20 cellular contexts compared by ENCODE assay signal in genomic region chr17:14318906-14319205, GRCh38. TPM values are rescaled to one million over a fixed set of nuclear protein-coding genes. Genes with fewer than 3 reads are reported as not detected.
A peak's percentile ranks its signal among the peaks of the same experiment; 100 is the strongest.
DNase-seq lines count a peak whose midpoint lies in the region; ATAC-seq and TF ChIP-seq lines count a peak whose summit lies in the region.
"Had no signal": no experiment of that assay in that cellular context is flagged by ENCODE, and none has a peak within 500 bp of the region (broad histone marks: within the 10 kb centered on the region; RNA-seq: fewer than 3 reads in every experiment).

No MANE protein-coding gene starts in this region.

- H3K79me1 ChIP-seq in neuronal stem cell (ENCODE audit: low read depth, low read length), result no peaks in the 10 kb centered on the region

- no peaks in the 10 kb centered on the region for H3K36me3 Mint-ChIP-seq in activated CD8-positive, alpha-beta memory T cell treated with anti-CD3 and anti-CD28 coated beads, Interleukin-2, amount 10 ng/mL, durations not matched to agents 7 days and 5 days
- H3K36me3 Mint-ChIP-seq in activated naive CD8-positive, alpha-beta T cell treated with anti-CD3 and anti-CD28 coated beads, Interleukin-2, amount 10 ng/mL, durations not matched to agents 7 days and 5 days, result peaks cover 11% of the 10 kb centered on the region

- no peak overlapping the region for H2BK15ac ChIP-seq in neuronal stem cell (ENCODE audit: low read length)

- POLR2A ChIA-PET in activated naive CD8-positive, alpha-beta T cell treated with anti-CD3 and anti-CD28 coated beads, Interleukin-2, amount 10 ng/mL, durations not matched to agents 7 days and 5 days (lab: Charles Lee), result interaction anchor here (0.7 to 1.3 kb wide), 4 partner anchors 10 to 109 kb away, joined by 3 to 5 read pairs (median 3); partner anchors contain the start of gene HS3ST3B1

- no peak overlapping the region for H3K27ac Mint-ChIP-seq in activated CD8-positive, alpha-beta memory T cell treated with anti-CD3 and anti-CD28 coated beads, Interleukin-2, amount 10 ng/mL, durations not matched to agents 7 days and 5 days
- H3K27ac Mint-ChIP-seq in activated naive CD8-positive, alpha-beta T cell treated with anti-CD3 and anti-CD28 coated beads, Interleukin-2, amount 10 ng/mL, durations not matched to agents 7 days and 5 days, result peak overlapping the region; percentile 54
- H3K27ac Mint-ChIP-seq: GM23338, mesothelial cell of epicardium had no signal

- H3K4me3 ChIP-seq in DND-41 (ENCODE audit: low read depth in 1 of 2, low read length in 2 of 2) (no peak overlapping the region), neuronal stem cell (ENCODE audit: low read length in 2 of 2) (no peak overlapping the region), tibial nerve (no peak overlapping the region), breast epithelium (no peak overlapping the region)
- H3K4me3 ChIP-seq: gastroesophageal sphincter, GM23338, right atrium auricular region, SK-N-MC, upper lobe of left lung had no signal

- H3K4me3 Mint-ChIP-seq in activated CD8-positive, alpha-beta memory T cell treated with anti-CD3 and anti-CD28 coated beads, Interleukin-2, amount 10 ng/mL, durations not matched to agents 7 days and 5 days, result no peak overlapping the region
- peak overlapping the region; percentile 30 for H3K4me3 Mint-ChIP-seq in activated naive CD8-positive, alpha-beta T cell treated with anti-CD3 and anti-CD28 coated beads, Interleukin-2, amount 10 ng/mL, durations not matched to agents 7 days and 5 days
- H3K4me3 Mint-ChIP-seq: GM23338, mesothelial cell of epicardium had no signal

- no CpG with 5 or more reads among the region's 4 CpGs for WGBS in neuronal stem cell (ENCODE audit: extremely low coverage in 2 of 2, insufficient read length in 2 of 2, insufficient replicate concordance in 1 of 2), 2 donors
- 84 to 92% methylated on average over 4 of the region's 4 CpGs for WGBS in tibial nerve, 2 donors

- H3K9me3 ChIP-seq in DND-41 (ENCODE audit: insufficient read depth, low read length, severe bottlenecking), result no peaks in the 10 kb centered on the region
- H3K9me3 ChIP-seq in neuronal stem cell (replicated peaks in 1 of 2; ENCODE audit: control insufficient read depth in 2 of 2, insufficient read depth in 1 of 2, low read depth in 1 of 2, low read length in 2 of 2), result peaks cover 0 to 18% of the 10 kb centered on the region in 2 donors
- no peaks in the 10 kb centered on the region for H3K9me3 ChIP-seq in tibial nerve
- H3K9me3 ChIP-seq in breast epithelium, result no peaks in the 10 kb centered on the region
- H3K9me3 ChIP-seq: gastroesophageal sphincter, neutrophil, right atrium auricular region, upper lobe of left lung had no signal

- peaks cover 4% of the 10 kb centered on the region; the same call in 1 of the 2 replicates for H4K20me1 ChIP-seq in DND-41 (ENCODE audit: insufficient read depth, low read length)

- no peak for TF ChIP-seq EP300 in tibial nerve (IDR thresholded peaks at IDR 0.05)

- H3K4me2 ChIP-seq in DND-41 (ENCODE audit: insufficient read depth, low read length) (peak overlapping the region; percentile 53; the same call in 1 of the 2 replicates), neuronal stem cell (ENCODE audit: insufficient read depth, low read length, poor library complexity, severe bottlenecking) (no peak overlapping the region)
- H3K4me2 ChIP-seq: GM23338 had no signal

- H3K4me1 Mint-ChIP-seq in activated CD8-positive, alpha-beta memory T cell treated with anti-CD3 and anti-CD28 coated beads, Interleukin-2, amount 10 ng/mL, durations not matched to agents 7 days and 5 days, result peaks cover 28% of the 10 kb centered on the region
- peaks cover 21% of the 10 kb centered on the region for H3K4me1 Mint-ChIP-seq in activated naive CD8-positive, alpha-beta T cell treated with anti-CD3 and anti-CD28 coated beads, Interleukin-2, amount 10 ng/mL, durations not matched to agents 7 days and 5 days

- H2BK120ac ChIP-seq in neuronal stem cell (ENCODE audit: low read depth, low read length), result no peak overlapping the region

- 0 out of 2 replicates have a peak, but pooled peaks cover 5% of the 10 kb centered on the region for H3K36me3 ChIP-seq in DND-41 (ENCODE audit: insufficient read depth, low read length)
- peaks cover 3 to 79% of the 10 kb centered on the region in 2 donors for H3K36me3 ChIP-seq in neuronal stem cell (replicated peaks in 1 of 2; ENCODE audit: control insufficient read depth in 2 of 2, insufficient read depth in 2 of 2, low read length in 2 of 2)
- no peaks in the 10 kb centered on the region for H3K36me3 ChIP-seq in tibial nerve
- H3K36me3 ChIP-seq in breast epithelium, result no peaks in the 10 kb centered on the region
- H3K36me3 ChIP-seq: gastroesophageal sphincter, neutrophil, right atrium auricular region, upper lobe of left lung had no signal

- intact Hi-C loops in breast epithelium (cut with DNase I; ENCODE audit: low total_unique reads), result no loop called here

- no peak overlapping the region for H3K14ac ChIP-seq in neuronal stem cell (ENCODE audit: low read length)

- peak; percentile 52 for DNase-seq in activated CD8-positive, alpha-beta memory T cell treated with anti-CD3 and anti-CD28 coated beads, Interleukin-2, amount 50 U/mL, for 48 hours
- no peak for DNase-seq in activated CD8-positive, alpha-beta memory T cell treated with anti-CD3 and anti-CD28 coated beads, Interleukin-2, amount 10 ng/mL, durations not matched to agents 7 days and 5 days
- DNase-seq in DND-41 (peak; percentile 88), neuronal stem cell (ENCODE audit: low spot score) (no peak), tibial nerve (ENCODE audit: low spot score in 2 of 2) (no peak), breast epithelium (ENCODE audit: low spot score in 2 of 2) (no peak)
- DNase-seq in activated naive CD8-positive, alpha-beta T cell treated with anti-CD3 and anti-CD28 coated beads, Interleukin-2, amount 10 ng/mL, durations not matched to agents 7 days and 5 days, result no peak
- DNase-seq: activated CD4-positive, alpha-beta T cell treated with anti-CD3 and anti-CD28 coated beads, Interleukin-2, amount 50 U/mL, for 4 hours; COR-L47; erythroblast; NCI-H1436 treated with DMSO at 0.1 percent for 48 hours; upper lobe of left lung had no signal

- no peak overlapping the region for H3K4ac ChIP-seq in neuronal stem cell (ENCODE audit: low read length)

- TF ChIP-seq POLR2A in tibial nerve (IDR thresholded peaks at IDR 0.05) (no peak), breast epithelium (IDR thresholded peaks at IDR 0.05) (no peak)

- H2AK5ac ChIP-seq in neuronal stem cell (ENCODE audit: low read depth, low read length), result no peak overlapping the region

- H3K4me1 ChIP-seq in DND-41 (ENCODE audit: insufficient read depth, low read length) (peaks cover 67% of the 10 kb centered on the region), neuronal stem cell (ENCODE audit: control insufficient read depth in 2 of 2, insufficient read depth in 1 of 2, low read depth in 1 of 2, low read length in 2 of 2) (peaks cover 36 to 52% of the 10 kb centered on the region in 2 donors), tibial nerve (no peaks in the 10 kb centered on the region), breast epithelium (no peaks in the 10 kb centered on the region)
- H3K4me1 ChIP-seq: gastroesophageal sphincter, right atrium auricular region had no signal

- no peak overlapping the region for H4K91ac ChIP-seq in neuronal stem cell (ENCODE audit: low read depth, low read length, poor library complexity)

- no peak overlapping the region for H2BK5ac ChIP-seq in neuronal stem cell (ENCODE audit: low read length)

- ATAC-seq in activated CD8-positive, alpha-beta memory T cell treated with anti-CD3 and anti-CD28 coated beads, Interleukin-2, amount 10 ng/mL, durations not matched to agents 7 days and 5 days, result no peak
- peak; percentile 90 for ATAC-seq in DND-41 (ENCODE audit: insufficient read depth, low read depth)
- peak; percentile 80 for ATAC-seq in activated naive CD8-positive, alpha-beta T cell treated with anti-CD3 and anti-CD28 coated beads, Interleukin-2, amount 10 ng/mL, durations not matched to agents 7 days and 5 days (ENCODE audit: low read depth)
- no peak for ATAC-seq in GM18867 (IDR thresholded peaks at IDR 0.05; ENCODE audit: unreplicated experiment)
- ATAC-seq: gastroesophageal sphincter, GM23338, left lobe of liver had no signal

- H3K18ac ChIP-seq in neuronal stem cell (ENCODE audit: low read length), result peak overlapping the region; percentile 31

- H3K9ac ChIP-seq in DND-41 (ENCODE audit: low read depth, low read length) (peak overlapping the region; percentile 53; the same call in 1 of the 2 replicates), neuronal stem cell (ENCODE audit: low read depth, low read length, poor library complexity) (no peak overlapping the region)

- CTCF ChIA-PET in activated CD8-positive, alpha-beta memory T cell treated with anti-CD3 and anti-CD28 coated beads, Interleukin-2, amount 10 ng/mL, durations not matched to agents 7 days and 5 days (lab: Charles Lee), result interaction anchor here (1.6 kb wide), 1 partner anchor 16 kb away, joined by 4 read pairs; no protein-coding TSS in a partner anchor

- TF ChIP-seq CTCF in DND-41 (IDR thresholded peaks at IDR 0.05; ENCODE audit: borderline replicate concordance, extremely low read depth, low read length, poor library complexity, severe bottlenecking), result no peak
- no peak for TF ChIP-seq CTCF in tibial nerve (IDR thresholded peaks at IDR 0.05)
- TF ChIP-seq CTCF in breast epithelium (IDR thresholded peaks at IDR 0.05), result no peak

- peaks cover 73% of the 10 kb centered on the region for H3K79me2 ChIP-seq in DND-41 (ENCODE audit: insufficient read depth, low read length)

- H2AFZ ChIP-seq in DND-41 (ENCODE audit: low read depth, low read length), result no peak overlapping the region
- no peak overlapping the region for H2AFZ ChIP-seq in neuronal stem cell (ENCODE audit: low read length)
- H2AFZ ChIP-seq: GM23338 had no signal

- no peaks in the 10 kb centered on the region for H3K27me3 Mint-ChIP-seq in activated CD8-positive, alpha-beta memory T cell treated with anti-CD3 and anti-CD28 coated beads, Interleukin-2, amount 10 ng/mL, durations not matched to agents 7 days and 5 days
- H3K27me3 Mint-ChIP-seq in activated naive CD8-positive, alpha-beta T cell treated with anti-CD3 and anti-CD28 coated beads, Interleukin-2, amount 10 ng/mL, durations not matched to agents 7 days and 5 days, result peaks cover 8% of the 10 kb centered on the region

- H2BK12ac ChIP-seq in neuronal stem cell (ENCODE audit: low read length), result no peak overlapping the region

- no peaks in the 10 kb centered on the region for H3K9me3 Mint-ChIP-seq in activated CD8-positive, alpha-beta memory T cell treated with anti-CD3 and anti-CD28 coated beads, Interleukin-2, amount 10 ng/mL, durations not matched to agents 7 days and 5 days (ENCODE audit: low read depth)
- H3K9me3 Mint-ChIP-seq in activated naive CD8-positive, alpha-beta T cell treated with anti-CD3 and anti-CD28 coated beads, Interleukin-2, amount 10 ng/mL, durations not matched to agents 7 days and 5 days, result no peaks in the 10 kb centered on the region
- H3K9me3 Mint-ChIP-seq: mesothelial cell of epicardium had no signal

- no peak overlapping the region for H3K23ac ChIP-seq in neuronal stem cell (ENCODE audit: low read depth, low read length, poor library complexity)

- no peak overlapping the region for H4K8ac ChIP-seq in neuronal stem cell (ENCODE audit: low read depth, low read length)

- H3K27ac ChIP-seq in DND-41 (ENCODE audit: low read length), result peak overlapping the region; percentile 92
- no peak overlapping the region for H3K27ac ChIP-seq in neuronal stem cell (replicated peaks; ENCODE audit: low read length)
- H3K27ac ChIP-seq in tibial nerve, result no peak overlapping the region
- no peak overlapping the region for H3K27ac ChIP-seq in breast epithelium
- H3K27ac ChIP-seq: gastroesophageal sphincter, neutrophil, right atrium auricular region, SK-N-MC, upper lobe of left lung had no signal

- H3K27me3 ChIP-seq in DND-41 (ENCODE audit: insufficient read depth, low read length, poor library complexity) (no peaks in the 10 kb centered on the region), neuronal stem cell (ENCODE audit: control insufficient read depth in 3 of 3, insufficient read depth in 3 of 3, low read depth in 1 of 3, low read length in 3 of 3) (no peaks in the 10 kb centered on the region), tibial nerve (no peaks in the 10 kb centered on the region), breast epithelium (no peaks in the 10 kb centered on the region)
- H3K27me3 ChIP-seq: neutrophil had no signal

RNA-seq across cellular contexts. Expression of gene HS3ST3B1, which starts 18.0 kb away (rescaled TPM):
- total RNA-seq in activated CD8-positive, alpha-beta memory T cell treated with anti-CD3 and anti-CD28 coated beads, Interleukin-2, amount 10 ng/mL, durations not matched to agents 7 days and 5 days, result 10 to 100 TPM in 1 of 2 experiments, 1 to 10 TPM in 1; 6.9 to 24.9 TPM
- 10 to 100 TPM in 1 of 2 experiments, 1 to 10 TPM in 1; 9.3 to 10.0 TPM for total RNA-seq in activated naive CD8-positive, alpha-beta T cell treated with anti-CD3 and anti-CD28 coated beads, Interleukin-2, amount 10 ng/mL, durations not matched to agents 7 days and 5 days
- 17.6 TPM for polyA plus RNA-seq in neuronal stem cell (2013, experiment 1 of 2)
- polyA plus RNA-seq in neuronal stem cell (2013, experiment 2 of 2), result 18.0 TPM
- 1 to 10 TPM in 2 of 4 donors, under 1 TPM in 2; 0.39 to 1.1 (median 0.97) TPM for total RNA-seq in tibial nerve
- total RNA-seq in breast epithelium, result 1 to 10 TPM in 2 of 3 donors, under 1 TPM in 1; 0.96 to 3.6 (median 2.8) TPM

Comparison
In these comparisons a context has a peak if more than half of its experiments do, and no peak if none do; other contexts are left out.
1. DNase-seq: peak in activated CD8-positive, alpha-beta memory T cell treated with anti-CD3 and anti-CD28 coated beads, Interleukin-2, amount 50 U/mL, for 48 hours (single experiment) and DND-41 (single experiment); none in activated CD8-positive, alpha-beta memory T cell treated with anti-CD3 and anti-CD28 coated beads, Interleukin-2, amount 10 ng/mL, durations not matched to agents 7 days and 5 days (single experiment), activated naive CD8-positive, alpha-beta T cell treated with anti-CD3 and anti-CD28 coated beads, Interleukin-2, amount 10 ng/mL, durations not matched to agents 7 days and 5 days (single experiment), neuronal stem cell (single experiment), tibial nerve (0 of 2) and breast epithelium (0 of 2).
2. ATAC-seq: peak in DND-41 (single experiment) and activated naive CD8-positive, alpha-beta T cell treated with anti-CD3 and anti-CD28 coated beads, Interleukin-2, amount 10 ng/mL, durations not matched to agents 7 days and 5 days (single experiment); none in activated CD8-positive, alpha-beta memory T cell treated with anti-CD3 and anti-CD28 coated beads, Interleukin-2, amount 10 ng/mL, durations not matched to agents 7 days and 5 days (single experiment) and GM18867 (single experiment).